Comparison of ENCODE assay signal across 11 cellular contexts in the genomic region with DNA sequence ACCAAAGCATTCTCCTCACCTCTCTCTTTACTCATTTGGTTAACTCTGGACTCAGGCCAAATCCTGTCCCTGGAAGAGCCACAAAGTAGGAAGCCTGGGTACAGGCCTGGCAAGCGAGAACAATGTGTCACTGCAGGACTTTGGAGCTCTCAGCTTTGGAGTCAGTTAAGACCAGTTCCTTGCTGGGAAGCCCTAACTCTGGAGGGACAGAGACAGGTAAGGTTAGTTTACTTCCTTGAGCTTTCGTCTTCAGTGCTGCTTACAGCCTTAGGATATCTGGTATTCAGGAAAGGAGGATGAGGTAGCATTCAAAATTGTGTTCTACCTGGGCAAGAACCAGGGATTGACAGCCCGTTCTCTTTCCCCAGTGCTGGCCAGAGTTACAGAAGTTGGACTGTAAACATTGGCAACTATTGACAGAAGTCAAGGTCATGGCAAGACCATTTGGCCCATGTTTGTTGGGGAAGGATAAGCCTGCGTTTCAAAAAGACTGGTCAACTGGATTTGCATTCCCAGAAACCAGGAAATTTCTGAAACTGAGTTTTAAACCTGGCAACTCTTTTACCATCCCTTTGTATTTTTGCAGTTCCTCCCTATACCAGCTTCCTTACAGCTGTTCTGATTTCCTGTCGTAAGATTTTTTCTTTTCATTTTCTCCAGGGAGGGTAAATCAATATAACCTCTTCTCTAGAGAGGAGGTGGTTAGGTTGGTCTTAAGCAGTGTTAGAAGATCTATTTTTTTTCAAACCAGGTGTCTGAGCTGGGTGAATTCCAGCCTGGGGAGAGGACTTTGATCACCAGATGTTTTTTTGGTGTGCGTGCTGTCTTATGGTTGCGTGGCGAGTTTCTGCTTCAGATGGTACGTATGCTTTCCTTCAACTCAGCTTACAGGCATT. TPM values are rescaled to one million over a fixed set of nuclear protein-coding genes. Genes with fewer than 3 reads are reported as not detected.
DNase-seq lines count a peak whose midpoint lies in the region; ATAC-seq, FAIRE-seq and TF ChIP-seq lines count a peak whose summit lies in the region.
"Had no signal": no experiment of that assay in that cellular context is flagged by ENCODE, and none has a peak within 500 bp of the region (broad histone marks: within the 10 kb centered on the region; RNA-seq: fewer than 3 reads in every experiment).

A gene with protein sequence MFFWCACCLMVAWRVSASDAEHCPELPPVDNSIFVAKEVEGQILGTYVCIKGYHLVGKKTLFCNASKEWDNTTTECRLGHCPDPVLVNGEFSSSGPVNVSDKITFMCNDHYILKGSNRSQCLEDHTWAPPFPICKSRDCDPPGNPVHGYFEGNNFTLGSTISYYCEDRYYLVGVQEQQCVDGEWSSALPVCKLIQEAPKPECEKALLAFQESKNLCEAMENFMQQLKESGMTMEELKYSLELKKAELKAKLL (plus strand): TSS at position 130 of the 896 bp plus-strand sequence. CDS start 672 bp downstream, at position 802.

- H3K4me3 ChIP-seq in astrocyte (ENCODE audit: insufficient read depth, low read depth, low read length) = no peak within 1 kb of the TSS
- H3K4me3 ChIP-seq in naive thymus-derived CD4-positive, alpha-beta T cell (ENCODE audit: low read length) = peak within 1 kb of the TSS; percentile 17
- no peak within 1 kb of the TSS for H3K4me3 ChIP-seq in lower leg skin (ENCODE audit: low read depth, poor library complexity, severe bottlenecking)

- no peak for TF ChIP-seq CTCF in astrocyte (IDR thresholded peaks at IDR 0.05; ENCODE audit: insufficient read depth, low read depth, low read length)
- no peak for TF ChIP-seq CTCF in GM13976 (IDR thresholded peaks at IDR 0.05; ENCODE audit: borderline replicate concordance, control extremely low read depth, extremely low read depth, insufficient read depth, missing control alignments)
- no peak for TF ChIP-seq CTCF in lower leg skin (IDR thresholded peaks at IDR 0.05)

- peaks cover 43% of the 10 kb centered on the region for H3K4me1 Mint-ChIP-seq in astrocyte (ENCODE audit: low read depth, unreplicated experiment)
- peaks cover 3 to 40% (median 36%) of the 10 kb centered on the region in 7 donors for H3K4me1 Mint-ChIP-seq in naive thymus-derived CD4-positive, alpha-beta T cell

- no peaks in the 10 kb centered on the region for H3K9me3 ChIP-seq in astrocyte (ENCODE audit: insufficient read depth, low read depth, low read length)
- no peaks in the 10 kb centered on the region for H3K9me3 ChIP-seq in naive thymus-derived CD4-positive, alpha-beta T cell (ENCODE audit: control insufficient read depth in 2 of 3, low read length in 3 of 3)

- no peak for TF ChIP-seq EP300 in Ishikawa (IDR thresholded peaks at IDR 0.05; ENCODE audit: borderline replicate concordance)

- peaks cover 3% of the 10 kb centered on the region for H3K4me1 ChIP-seq in astrocyte (ENCODE audit: insufficient read depth, low read length)
- peaks cover 0 to 19% of the 10 kb centered on the region in 2 donors for H3K4me1 ChIP-seq in naive thymus-derived CD4-positive, alpha-beta T cell (ENCODE audit: control insufficient read depth in 2 of 2, insufficient read depth in 2 of 2, low read length in 2 of 2)

- peak within 1 kb of the TSS; percentile 84 for H3K27ac Mint-ChIP-seq in astrocyte (ENCODE audit: unreplicated experiment)
- peak within 1 kb of the TSS; percentile 73 to 96 (median 89) for H3K27ac Mint-ChIP-seq in naive thymus-derived CD4-positive, alpha-beta T cell
- H3K27ac Mint-ChIP-seq: nephron had no signal

- no peaks in the 10 kb centered on the region for H3K27me3 ChIP-seq in astrocyte (ENCODE audit: insufficient read depth, low read length)
- peaks cover 0 to 4% of the 10 kb centered on the region in 2 donors for H3K27me3 ChIP-seq in naive thymus-derived CD4-positive, alpha-beta T cell (ENCODE audit: control insufficient read depth in 2 of 2, insufficient read depth in 2 of 2, low read length in 2 of 2)

- no peaks in the 10 kb centered on the region for H3K27me3 Mint-ChIP-seq in astrocyte (ENCODE audit: low read depth, unreplicated experiment)
- H3K27me3 Mint-ChIP-seq in naive thymus-derived CD4-positive, alpha-beta T cell = peaks cover 0 to 10% (median 3%) of the 10 kb centered on the region in 5 donors

- no peaks in the 10 kb centered on the region for H3K36me3 ChIP-seq in astrocyte (ENCODE audit: insufficient read depth, low read length)
- H3K36me3 ChIP-seq in naive thymus-derived CD4-positive, alpha-beta T cell (ENCODE audit: control insufficient read depth in 2 of 3, insufficient read depth in 3 of 3, low read length in 3 of 3) = no peaks in the 10 kb centered on the region

- intact Hi-C loops in naive thymus-derived CD4-positive, alpha-beta T cell (cut with micrococcal nuclease) = loop anchor here (1.0 to 5.0 kb wide), 2 partner anchors 232 to 248 kb away; a partner anchor contains a TSS
- intact Hi-C loops in lower leg skin (cut with DNase I; ENCODE audit: low total_unique reads) = loop anchor here (10.0 kb wide), 1 partner anchor 316 kb away; no protein-coding TSS in a partner anchor

- in situ Hi-C loops in GM13976 (cut with MboI; ENCODE audit: low sequenced_read_pairs, unreplicated experiment) = loop anchor here (5.0 to 25.0 kb wide), 2 partner anchors 318 to 398 kb away; a partner anchor contains a TSS

- CTCF ChIA-PET in naive thymus-derived CD4-positive, alpha-beta T cell (lab: Charles Lee) = interaction anchor here (0.9 to 3.1 kb wide), 7 partner anchors 9 to 411 kb away, joined by 3 to 13 read pairs (median 3); a partner anchor contains a TSS

- no peak for FAIRE-seq in astrocyte (lab: Jason Lieb, UNC)
- FAIRE-seq: endometrium had no signal

- H3K36me3 Mint-ChIP-seq in astrocyte (ENCODE audit: low read depth, unreplicated experiment) = no peaks in the 10 kb centered on the region
- no peaks in the 10 kb centered on the region for H3K36me3 Mint-ChIP-seq in naive thymus-derived CD4-positive, alpha-beta T cell

- no peaks in the 10 kb centered on the region for H4K20me1 ChIP-seq in astrocyte (ENCODE audit: insufficient read depth, low read length)

- no peak within 1 kb of the TSS for H3K4me3 Mint-ChIP-seq in astrocyte (ENCODE audit: unreplicated experiment)
- H3K4me3 Mint-ChIP-seq in naive thymus-derived CD4-positive, alpha-beta T cell = peak within 1 kb of the TSS; percentile 76 to 93 (median 87)
- H3K4me3 Mint-ChIP-seq: nephron had no signal

- H3K79me2 ChIP-seq in astrocyte (ENCODE audit: insufficient read depth, low read length) = no peaks in the 10 kb centered on the region

- H3K9ac ChIP-seq in astrocyte (ENCODE audit: low read length) = no peak within 1 kb of the TSS

- H2AFZ ChIP-seq in astrocyte (ENCODE audit: low read depth, low read length) = no peak within 1 kb of the TSS

- peak; percentile 94 for ATAC-seq in naive thymus-derived CD4-positive, alpha-beta T cell
- ATAC-seq in GM19395 (IDR thresholded peaks at IDR 0.05; ENCODE audit: unreplicated experiment) = no peak
- ATAC-seq in HG03439 (IDR thresholded peaks at IDR 0.05; ENCODE audit: unreplicated experiment) = no peak

- TF ChIP-seq RAD21 in Ishikawa (IDR thresholded peaks at IDR 0.05; ENCODE audit: low read depth) = no peak

- peak; percentile 20 for DNase-seq in EH (ENCODE audit: low read depth)
- peak; percentile 16 for DNase-seq in astrocyte (ENCODE audit: low read depth)
- peak in 7 of 9 donors; percentile 41 to 74 (median 57) for DNase-seq in naive thymus-derived CD4-positive, alpha-beta T cell
- no peak for DNase-seq in GM13976 (ENCODE audit: low spot score)
- DNase-seq in lower leg skin (ENCODE audit: low spot score in 2 of 2) = no peak
- DNase-seq: NCI-H1930 had no signal

- POLR2A ChIA-PET in naive thymus-derived CD4-positive, alpha-beta T cell (lab: Charles Lee) = interaction anchor here (0.5 to 1.4 kb wide), 5 partner anchors 12 to 324 kb away, joined by 3 to 7 read pairs (median 3); a partner anchor contains a TSS

- TF ChIP-seq POLR2A in lower leg skin (IDR thresholded peaks at IDR 0.05) = no peak

- H3K9me3 Mint-ChIP-seq in astrocyte (ENCODE audit: unreplicated experiment) = no peaks in the 10 kb centered on the region
- H3K9me3 Mint-ChIP-seq in naive thymus-derived CD4-positive, alpha-beta T cell = no peaks in the 10 kb centered on the region
- H3K9me3 Mint-ChIP-seq: nephron had no signal

- 83 to 84% methylated on average over 9 of the region's 9 CpGs for WGBS in lower leg skin, 2 donors

- peak within 1 kb of the TSS; percentile 10 for H3K4me2 ChIP-seq in astrocyte (ENCODE audit: low read length)

- no peak within 1 kb of the TSS for H3K27ac ChIP-seq in astrocyte (ENCODE audit: low read depth, low read length)
- H3K27ac ChIP-seq in naive thymus-derived CD4-positive, alpha-beta T cell (ENCODE audit: low read depth, low read length) = peak within 1 kb of the TSS; percentile 49

TF ChIP-seq in Ishikawa, 13 proteins besides CTCF, POLR2A, EP300 and RAD21:
- no peak for TF ChIP-seq FOXM1 (IDR thresholded peaks at IDR 0.05; ENCODE audit: borderline replicate concordance, low read depth)
- TF ChIP-seq, protein P1, sequence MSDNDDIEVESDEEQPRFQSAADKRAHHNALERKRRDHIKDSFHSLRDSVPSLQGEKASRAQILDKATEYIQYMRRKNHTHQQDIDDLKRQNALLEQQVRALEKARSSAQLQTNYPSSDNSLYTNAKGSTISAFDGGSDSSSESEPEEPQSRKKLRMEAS (IDR thresholded peaks at IDR 0.05) = no peak
- no peak for TF ChIP-seq TCF12 (IDR thresholded peaks at IDR 0.05; ENCODE audit: low read depth)
- TF ChIP-seq TEAD4 (IDR thresholded peaks at IDR 0.05) = no peak
- 0 out of 2 replicates have a peak, but pooled peaks have one; percentile 36 for TF ChIP-seq NFIC (IDR thresholded peaks at IDR 0.05)
- TF ChIP-seq, protein P2, sequence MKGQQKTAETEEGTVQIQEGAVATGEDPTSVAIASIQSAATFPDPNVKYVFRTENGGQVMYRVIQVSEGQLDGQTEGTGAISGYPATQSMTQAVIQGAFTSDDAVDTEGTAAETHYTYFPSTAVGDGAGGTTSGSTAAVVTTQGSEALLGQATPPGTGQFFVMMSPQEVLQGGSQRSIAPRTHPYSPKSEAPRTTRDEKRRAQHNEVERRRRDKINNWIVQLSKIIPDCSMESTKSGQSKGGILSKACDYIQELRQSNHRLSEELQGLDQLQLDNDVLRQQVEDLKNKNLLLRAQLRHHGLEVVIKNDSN (IDR thresholded peaks at IDR 0.05) = no peak
- no peak for TF ChIP-seq CREB1 (IDR thresholded peaks at IDR 0.05; ENCODE audit: low read depth)
- TF ChIP-seq EGR1 (IDR thresholded peaks at IDR 0.05) = no peak

RNA-seq across cellular contexts. Expression of the gene that starts here (rescaled TPM):
- total RNA-seq in astrocyte (0.25 and 0.36 TPM in 2 replicates), lower leg skin (not detected)
- 1 to 10 TPM; 1.2 to 4.9 (median 3.1) TPM for total RNA-seq in naive thymus-derived CD4-positive, alpha-beta T cell
- polyA plus RNA-seq in naive thymus-derived CD4-positive, alpha-beta T cell = under 1 TPM; 0.45 to 0.60 TPM

Comparison
In these comparisons a context has a peak if more than half of its experiments do, and no peak if none do; other contexts are left out.
1. Peak in DNase-seq and H3K4me2 ChIP-seq in astrocyte; RNA of the gene not detected or under 1 TPM.
2. DNase-seq: peak in EH (single experiment) and naive thymus-derived CD4-positive, alpha-beta T cell (7 of 9); none in GM13976 (single experiment) and lower leg skin (0 of 2).